ENCODE assay signal across 19 cellular contexts in genomic region chr4:100063355-100063754, GRCh38.
DNase-seq lines count a peak whose midpoint lies in the region; ATAC-seq, FAIRE-seq and TF ChIP-seq lines count a peak whose summit lies in the region.
"Had no signal": no experiment of that assay in that cellular context is flagged by ENCODE, and none has a peak within 500 bp of the region (broad histone marks: within the 10 kb centered on the region; RNA-seq: fewer than 3 reads in every experiment).

No MANE protein-coding gene starts in this region.

- CTCF ChIA-PET in A549 (lab: Yijun Ruan, JAX) = interaction anchor here (4.2 kb wide), 1 partner anchor 65 kb away, joined by 23 read pairs; no protein-coding TSS in a partner anchor
- CTCF ChIA-PET in activated naive CD4-positive, alpha-beta T cell treated with anti-CD3 and anti-CD28 coated beads for 36 hours (lab: Charles Lee) = no interaction called here

- no peak overlapping the region for H3K4me3 Mint-ChIP-seq in activated naive CD4-positive, alpha-beta T cell treated with anti-CD3 and anti-CD28 coated beads for 36 hours
- H3K4me3 Mint-ChIP-seq: activated CD4-positive, alpha-beta T cell treated with anti-CD3 and anti-CD28 coated beads, Interleukin-2, amount 10 ng/mL, durations not matched to agents 7 days and 5 days; dendritic cell treated with granulocyte-macrophage colony-stimulating factor and Interleukin-4, amounts not matched to agents 40 ng/mL and 50 ng/mL, for 4 days had no signal

- TF ChIP-seq CTCF in A549 (IDR thresholded peaks at IDR 0.05) (peak; percentile 35; the same call in 2 of the 3 replicates), OCI-LY3 (IDR thresholded peaks at IDR 0.05; ENCODE audit: low read depth, low read length) (peak; percentile 53), bronchial epithelial cell (IDR thresholded peaks at IDR 0.05; ENCODE audit: insufficient read depth, low read length, severe bottlenecking) (no peak)

- H3K4me1 ChIP-seq in A549 = peaks cover 19% of the 10 kb centered on the region; the same call in 2 of the 3 replicates
- peaks cover 15% of the 10 kb centered on the region for H3K4me1 ChIP-seq in OCI-LY3 (ENCODE audit: low read length)
- H3K4me1 ChIP-seq: Caco-2, lower lobe of right lung, parathyroid adenoma had no signal

- H3K9me3 Mint-ChIP-seq in activated naive CD4-positive, alpha-beta T cell treated with anti-CD3 and anti-CD28 coated beads for 36 hours = no peaks in the 10 kb centered on the region
- H3K9me3 Mint-ChIP-seq: activated CD4-positive, alpha-beta T cell treated with anti-CD3 and anti-CD28 coated beads, Interleukin-2, amount 10 ng/mL, durations not matched to agents 7 days and 5 days; dendritic cell treated with granulocyte-macrophage colony-stimulating factor and Interleukin-4, amounts not matched to agents 40 ng/mL and 50 ng/mL, for 4 days had no signal

- no peak for TF ChIP-seq EP300 in A549 (IDR thresholded peaks at IDR 0.05)

- ATAC-seq in A549 (no peak), GM18867 (IDR thresholded peaks at IDR 0.05; ENCODE audit: unreplicated experiment) (no peak)
- ATAC-seq: lower lobe of right lung had no signal

- H3K27me3 Mint-ChIP-seq in activated naive CD4-positive, alpha-beta T cell treated with anti-CD3 and anti-CD28 coated beads for 36 hours (ENCODE audit: low read depth) = peaks cover 20% of the 10 kb centered on the region

- TF ChIP-seq POLR2A in A549 (IDR thresholded peaks at IDR 0.05; ENCODE audit: low read length) = no peak

- no peaks in the 10 kb centered on the region for H4K20me1 ChIP-seq in OCI-LY3 (ENCODE audit: insufficient read depth, low read length)

- POLR2A ChIA-PET in A549 (lab: Yijun Ruan, JAX) = no interaction called here

- no peak overlapping the region for H3K4me3 ChIP-seq in A549
- no peak overlapping the region for H3K4me3 ChIP-seq in OCI-LY3 (ENCODE audit: low read length)
- no peak overlapping the region for H3K4me3 ChIP-seq in bronchial epithelial cell (ENCODE audit: low read depth, low read length)
- H3K4me3 ChIP-seq: lower lobe of right lung, MG63 had no signal

- H3K27ac Mint-ChIP-seq in activated naive CD4-positive, alpha-beta T cell treated with anti-CD3 and anti-CD28 coated beads for 36 hours = no peak overlapping the region
- H3K27ac Mint-ChIP-seq: activated CD4-positive, alpha-beta T cell treated with anti-CD3 and anti-CD28 coated beads, Interleukin-2, amount 10 ng/mL, durations not matched to agents 7 days and 5 days; dendritic cell treated with granulocyte-macrophage colony-stimulating factor and Interleukin-4, amounts not matched to agents 40 ng/mL and 50 ng/mL, for 4 days had no signal

- intact Hi-C loops in activated naive CD4-positive, alpha-beta T cell treated with anti-CD3 and anti-CD28 coated beads for 36 hours (cut with micrococcal nuclease) = loop anchor here (1.0 to 2.0 kb wide), 5 partner anchors 114 to 502 kb away; partner anchors contain the start of gene DAPP1

- peak in 1 of 2 experiments; percentile 18 for DNase-seq in A549 (ENCODE audit: low read depth in 1 of 2, low spot score in 1 of 2)
- DNase-seq in EL = peak; percentile 6
- DNase-seq in bronchial epithelial cell (ENCODE audit: low read depth) = peak; percentile 28
- no peak for DNase-seq in activated CD4-positive, alpha-beta T cell treated with anti-CD3 and anti-CD28 coated beads for 4 hours
- no peak for DNase-seq in GF-D8 (lab: John Stamatoyannopoulos, UW)
- DNase-seq in activated naive CD4-positive, alpha-beta T cell treated with anti-CD3 and anti-CD28 coated beads for 36 hours = no peak
- DNase-seq: activated CD4-positive, alpha-beta T cell treated with anti-CD3 and anti-CD28 coated beads, Interleukin-2, amount 10 ng/mL, durations not matched to agents 7 days and 5 days; activated naive CD4-positive, alpha-beta T cell treated with anti-CD3 and anti-CD28 coated beads, Interleukin-2, amount 50 U/mL, for 16 hours; Caco-2; erythroblast; glutamatergic neuron; lower lobe of right lung; MG63; NCI-H187 treated with DMSO at 0.1 percent for 48 hours had no signal

- H3K27ac ChIP-seq in A549 (no peak overlapping the region; a peak in 1 of 6 replicates), OCI-LY3 (ENCODE audit: low read length) (no peak overlapping the region)
- H3K27ac ChIP-seq: lower lobe of right lung, parathyroid adenoma had no signal

- no peaks in the 10 kb centered on the region for H3K4me1 Mint-ChIP-seq in activated naive CD4-positive, alpha-beta T cell treated with anti-CD3 and anti-CD28 coated beads for 36 hours (ENCODE audit: low read depth)
- H3K4me1 Mint-ChIP-seq: activated CD4-positive, alpha-beta T cell treated with anti-CD3 and anti-CD28 coated beads, Interleukin-2, amount 10 ng/mL, durations not matched to agents 7 days and 5 days had no signal

- H3K9me3 ChIP-seq in A549 (no peaks in the 10 kb centered on the region), OCI-LY3 (ENCODE audit: insufficient read depth, low read length) (no peaks in the 10 kb centered on the region)
- H3K9me3 ChIP-seq: Caco-2, lower lobe of right lung, MG63 had no signal

- 4% methylated on average over 2 of the region's 2 CpGs for WGBS in A549 (ENCODE audit: missing lambda C conversion rate)

- no peak for FAIRE-seq in A549 (lab: Jason Lieb, UNC)
- FAIRE-seq in bronchial epithelial cell (lab: Jason Lieb, UNC) = no peak
- FAIRE-seq: H1 had no signal

- H3K4me2 ChIP-seq in A549 (peak overlapping the region; percentile 41; the same call in 2 of the 3 replicates), OCI-LY3 (ENCODE audit: low read length) (peak overlapping the region; percentile 26; the same call in 1 of the 2 replicates)

- no peaks in the 10 kb centered on the region for H3K79me2 ChIP-seq in OCI-LY3 (ENCODE audit: low read length)
- H3K79me2 ChIP-seq: parathyroid adenoma had no signal

- H3K27me3 ChIP-seq in OCI-LY3 (ENCODE audit: low read depth, low read length) (no peaks in the 10 kb centered on the region; the same call in 1 of the 2 replicates), bronchial epithelial cell (ENCODE audit: control insufficient read depth, insufficient read depth, low read length) (no peaks in the 10 kb centered on the region)
- H3K27me3 ChIP-seq: MG63 had no signal

- no peak overlapping the region for H3K9ac ChIP-seq in OCI-LY3 (ENCODE audit: low read length)
- H3K9ac ChIP-seq: parathyroid adenoma had no signal

- no peak overlapping the region; the same call in 1 of the 2 replicates for H2AFZ ChIP-seq in OCI-LY3 (ENCODE audit: low read depth, low read length)
- H2AFZ ChIP-seq: parathyroid adenoma had no signal

- H3K36me3 ChIP-seq in OCI-LY3 (replicated peaks; ENCODE audit: low read depth, low read length) (no peaks in the 10 kb centered on the region), bronchial epithelial cell (ENCODE audit: control insufficient read depth, insufficient read depth, low read length) (no peaks in the 10 kb centered on the region)
- H3K36me3 ChIP-seq: lower lobe of right lung, MG63 had no signal

- no peaks in the 10 kb centered on the region for H3K36me3 Mint-ChIP-seq in activated naive CD4-positive, alpha-beta T cell treated with anti-CD3 and anti-CD28 coated beads for 36 hours (ENCODE audit: low read depth)

- TF ChIP-seq RAD21 in A549 (conservative IDR thresholded peaks at IDR 0.05 in 1 of 2, IDR thresholded peaks at IDR 0.05 in 1 of 2) = peak; percentile 51 to 58

TF ChIP-seq in A549, 52 proteins besides CTCF, POLR2A, EP300 and RAD21:
- no peak for TF ChIP-seq MYC (IDR thresholded peaks at IDR 0.05; ENCODE audit: borderline replicate concordance, low read length)
- peak; percentile 48; the same call in 2 of the 3 replicates for TF ChIP-seq SMC3 (IDR thresholded peaks at IDR 0.05)

Comparison
In these comparisons a context has a peak if more than half of its experiments do, and no peak if none do; other contexts are left out.
1. DNase-seq: peak in EL (single experiment) and bronchial epithelial cell (single experiment); none in activated CD4-positive, alpha-beta T cell treated with anti-CD3 and anti-CD28 coated beads for 4 hours (0 of 2), GF-D8 (single experiment) and activated naive CD4-positive, alpha-beta T cell treated with anti-CD3 and anti-CD28 coated beads for 36 hours (single experiment).